ENCODE assay signal across 2 cellular contexts in the genomic region with DNA sequence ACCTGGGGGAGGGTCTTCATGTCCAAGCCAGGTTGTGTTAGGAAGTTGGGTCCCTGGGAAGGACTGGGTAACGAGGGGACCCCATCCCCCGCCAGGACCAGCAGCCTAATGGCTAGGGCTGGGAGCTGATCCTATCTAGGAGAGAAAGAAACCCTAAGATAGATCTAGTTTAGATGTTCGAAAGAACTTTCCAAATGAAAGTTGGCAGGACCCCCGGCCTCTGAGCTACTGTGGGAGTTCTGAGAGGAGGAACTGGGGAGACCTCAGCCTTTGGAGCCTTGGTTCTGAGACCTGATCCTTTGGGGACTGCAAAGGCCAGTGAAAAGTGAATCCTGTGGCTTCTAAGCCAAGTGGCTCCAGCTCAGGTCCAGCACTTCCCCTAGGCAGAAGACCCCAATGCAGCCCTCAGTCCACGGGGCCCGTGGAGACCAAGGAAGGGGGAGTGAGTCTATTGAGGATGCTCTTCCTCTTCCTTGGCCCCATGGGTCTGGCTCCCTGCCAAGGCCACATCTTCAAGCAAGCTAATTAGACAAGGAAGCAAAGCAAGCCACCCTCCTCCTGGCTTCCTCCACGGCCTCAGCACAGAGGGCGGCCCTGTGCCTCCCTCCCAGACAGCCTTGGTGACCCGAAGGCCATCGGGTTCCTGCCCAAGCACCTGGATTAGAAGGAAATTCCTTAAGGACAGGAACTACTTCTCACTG.
TF ChIP-seq lines count a peak whose summit lies in the region.

No MANE protein-coding gene starts in this region.

TF ChIP-seq in H1, 55 proteins besides CTCF, POLR2A, EP300 and RAD21:
- TF ChIP-seq CHD2 (IDR thresholded peaks at IDR 0.05; ENCODE audit: low read length) (no peak), SIRT6 (IDR thresholded peaks at IDR 0.05; ENCODE audit: low read length) (no peak), RFX5 (IDR thresholded peaks at IDR 0.05; ENCODE audit: borderline replicate concordance, low read depth, low read length) (no peak), ASH2L (IDR thresholded peaks at IDR 0.05; ENCODE audit: low read length) (no peak)

TF ChIP-seq in GM12891, 5 proteins besides CTCF, POLR2A, EP300 and RAD21:
- no peak for TF ChIP-seq SPI1 (IDR thresholded peaks at IDR 0.05; ENCODE audit: low read depth, low read length)
- no peak for TF ChIP-seq POLR2AphosphoS5 (IDR thresholded peaks at IDR 0.05; ENCODE audit: low read depth, low read length)
- TF ChIP-seq POU2F2 (IDR thresholded peaks at IDR 0.05; ENCODE audit: low read depth, low read length): no peak
- TF ChIP-seq PAX5 (IDR thresholded peaks at IDR 0.05; ENCODE audit: insufficient read depth, low read length, severe bottlenecking): no peak
- no peak for TF ChIP-seq TAF1 (IDR thresholded peaks at IDR 0.05; ENCODE audit: low read depth, low read length)
